Comparison of ENCODE assay signal across 10 cellular contexts in genomic region chr2:172288603-172289002, GRCh38.
DNase-seq lines count a peak whose midpoint lies in the region; ATAC-seq lines count a peak whose summit lies in the region.
"Had no signal": no experiment of that assay in that cellular context is flagged by ENCODE, and none has a peak within 500 bp of the region (broad histone marks: within the 10 kb centered on the region; RNA-seq: fewer than 3 reads in every experiment).

No MANE protein-coding gene starts in this region.

- POLR2A ChIA-PET in naive thymus-derived CD4-positive, alpha-beta T cell (lab: Charles Lee): interaction anchor here (0.6 to 1.1 kb wide), 2 partner anchors 140 to 498 kb away, joined by 3 read pairs; no protein-coding TSS in a partner anchor

- H3K4me3 ChIP-seq in naive thymus-derived CD4-positive, alpha-beta T cell (ENCODE audit: low read length): no peak overlapping the region

- H3K4me3 Mint-ChIP-seq in naive thymus-derived CD4-positive, alpha-beta T cell: no peak overlapping the region
- H3K4me3 Mint-ChIP-seq: nephron had no signal

- peaks cover 0 to 10% (median 0%) of the 10 kb centered on the region in 11 donors for H3K9me3 Mint-ChIP-seq in naive thymus-derived CD4-positive, alpha-beta T cell
- H3K9me3 Mint-ChIP-seq: nephron had no signal

- peaks cover 0 to 22% of the 10 kb centered on the region in 2 donors for H3K4me1 ChIP-seq in naive thymus-derived CD4-positive, alpha-beta T cell (ENCODE audit: control insufficient read depth in 2 of 2, insufficient read depth in 2 of 2, low read length in 2 of 2)

- intact Hi-C loops in naive thymus-derived CD4-positive, alpha-beta T cell (cut with micrococcal nuclease): loop anchor here in 1 of 2 donors (5.0 kb wide), 1 partner anchor 174 kb away; no protein-coding TSS in a partner anchor

- no peaks in the 10 kb centered on the region for H3K36me3 Mint-ChIP-seq in naive thymus-derived CD4-positive, alpha-beta T cell

- no peaks in the 10 kb centered on the region for H3K36me3 ChIP-seq in naive thymus-derived CD4-positive, alpha-beta T cell (ENCODE audit: control insufficient read depth in 2 of 3, insufficient read depth in 3 of 3, low read length in 3 of 3)

- H3K27me3 ChIP-seq in naive thymus-derived CD4-positive, alpha-beta T cell (ENCODE audit: control insufficient read depth in 2 of 2, insufficient read depth in 2 of 2, low read length in 2 of 2): no peaks in the 10 kb centered on the region

- peak overlapping the region in 1 of 9 donors; percentile 59 for H3K27ac Mint-ChIP-seq in naive thymus-derived CD4-positive, alpha-beta T cell

- CTCF ChIA-PET in naive thymus-derived CD4-positive, alpha-beta T cell (lab: Charles Lee): interaction anchor here (0.7 kb wide), 1 partner anchor 184 kb away, joined by 4 read pairs; no protein-coding TSS in a partner anchor

- no peak for ATAC-seq in naive thymus-derived CD4-positive, alpha-beta T cell

- DNase-seq in DMS153 treated with DMSO at 0.1 percent for 48 hours (lab: John Stamatoyannopoulos, UW; ENCODE audit: unreplicated experiment) (peak; percentile 42), LoVo (ENCODE audit: low spot score) (peak; percentile 65), activated T-cell treated with anti-CD3 and anti-CD28 coated beads for 4 hours (peak; percentile 13), MV-4-11 (lab: John Stamatoyannopoulos, UW) (no peak), hepatic stellate cell (ENCODE audit: low spot score) (no peak), medulla oblongata (ENCODE audit: extremely low spot score) (no peak), SKM-1 treated with dmso at 0.1 percent for 144 hours (lab: John Stamatoyannopoulos, UW; ENCODE audit: unreplicated experiment) (no peak)
- peak in 7 of 9 donors; percentile 22 to 67 (median 52) for DNase-seq in naive thymus-derived CD4-positive, alpha-beta T cell
- DNase-seq: hippocampal formation had no signal

- H3K9me3 ChIP-seq in naive thymus-derived CD4-positive, alpha-beta T cell (ENCODE audit: control insufficient read depth in 2 of 3, low read length in 3 of 3): no peaks in the 10 kb centered on the region

- peaks cover 0 to 7% (median 0%) of the 10 kb centered on the region in 5 donors for H3K27me3 Mint-ChIP-seq in naive thymus-derived CD4-positive, alpha-beta T cell

- H3K27ac ChIP-seq in naive thymus-derived CD4-positive, alpha-beta T cell (ENCODE audit: low read depth, low read length): no peak overlapping the region

- peaks cover 8 to 43% (median 38%) of the 10 kb centered on the region in 7 donors for H3K4me1 Mint-ChIP-seq in naive thymus-derived CD4-positive, alpha-beta T cell

Comparison
In these comparisons a context has a peak if more than half of its experiments do, and no peak if none do; other contexts are left out.
1. DNase-seq: peak in DMS153 treated with DMSO at 0.1 percent for 48 hours (single experiment), LoVo (single experiment), activated T-cell treated with anti-CD3 and anti-CD28 coated beads for 4 hours (single experiment) and naive thymus-derived CD4-positive, alpha-beta T cell (7 of 9); none in MV-4-11 (single experiment), hepatic stellate cell (single experiment), medulla oblongata (single experiment) and SKM-1 treated with dmso at 0.1 percent for 144 hours (single experiment).